ENCODE assay signal across 15 cellular contexts in genomic region chr5:149647334-149647733, GRCh38.
DNase-seq lines count a peak whose midpoint lies in the region; ATAC-seq and TF ChIP-seq lines count a peak whose summit lies in the region.
"Had no signal": no experiment of that assay in that cellular context is flagged by ENCODE, and none has a peak within 500 bp of the region (broad histone marks: within the 10 kb centered on the region; RNA-seq: fewer than 3 reads in every experiment).

No MANE protein-coding gene starts in this region.

- H3K36me3 ChIP-seq in OCI-LY7 (ENCODE audit: insufficient read depth, low read length) = no peaks in the 10 kb centered on the region
- H3K36me3 ChIP-seq: BE2C had no signal

- no peak for TF ChIP-seq CTCF in OCI-LY7 (conservative IDR thresholded peaks at IDR 0.05; ENCODE audit: low read length)

- peak overlapping the region; percentile 60 for H3K4me2 ChIP-seq in OCI-LY7 (ENCODE audit: low read length)
- H3K4me2 ChIP-seq: GM23338 had no signal

- no peaks in the 10 kb centered on the region for H4K20me1 ChIP-seq in OCI-LY7 (ENCODE audit: insufficient read depth, low read length)

- H3K9me2 ChIP-seq in OCI-LY7 (ENCODE audit: insufficient read depth, low read length) = no peaks in the 10 kb centered on the region

- H3K79me2 ChIP-seq in OCI-LY7 (ENCODE audit: insufficient read depth, low read depth, low read length) = no peaks in the 10 kb centered on the region

- CTCF ChIA-PET in OCI-LY7 (lab: Charles Lee; ENCODE audit: unreplicated experiment) = no interaction called here

- DNase-seq in NCI-H69 (lab: John Stamatoyannopoulos, UW) (peak; percentile 40), OCI-LY7 (ENCODE audit: low spot score) (peak; percentile 18), sciatic nerve (ENCODE audit: low spot score) (peak; percentile 39)
- no peak for DNase-seq in stimulated activated CD4-positive, alpha-beta T cell treated with anti-CD3 and anti-CD28 coated beads, Interleukin-2, amount 100 ng/mL, for 48 hours
- DNase-seq: ACHN; CD4-positive, CD25-positive, alpha-beta regulatory T cell; DMS 273 treated with DMSO at 0.1 percent for 48 hours; DMS79; GF-D8; HCEC 1CT had no signal

- peak overlapping the region; percentile 79 for H3K27ac ChIP-seq in OCI-LY7 (ENCODE audit: low read depth, low read length, poor library complexity, severe bottlenecking)

- intact Hi-C loops in OCI-LY7 (cut with micrococcal nuclease; ENCODE audit: unreplicated experiment) = loop anchor here (5.0 kb wide), 2 partner anchors 85 to 130 kb away; partner anchors contain the start of gene PPARGC1B
- intact Hi-C loops in sciatic nerve (cut with DNase I) = no loop called here

- peak; percentile 6 for ATAC-seq in esophagus mucosa
- no peak for ATAC-seq in sciatic nerve
- no peak for ATAC-seq in HG02798 (IDR thresholded peaks at IDR 0.05; ENCODE audit: poor library complexity, unreplicated experiment)
- no peak for ATAC-seq in HG03378 (IDR thresholded peaks at IDR 0.05; ENCODE audit: unreplicated experiment)
- ATAC-seq: GM23338 had no signal

- peak overlapping the region; percentile 70 for H2AFZ ChIP-seq in OCI-LY7 (ENCODE audit: low read length)
- H2AFZ ChIP-seq: GM23338 had no signal

- H3K9me3 ChIP-seq in OCI-LY7 (ENCODE audit: low read length) = no peaks in the 10 kb centered on the region
- H3K9me3 ChIP-seq: BE2C had no signal

- H3K4me3 ChIP-seq in OCI-LY7 (ENCODE audit: low read depth, low read length, poor library complexity, severe bottlenecking) = peak overlapping the region; percentile 10
- H3K4me3 ChIP-seq: GM23338 had no signal

- peaks cover 56% of the 10 kb centered on the region for H3K4me1 ChIP-seq in OCI-LY7 (ENCODE audit: insufficient read depth, low read length, poor library complexity, severe bottlenecking)

- POLR2A ChIA-PET in OCI-LY7 (lab: Charles Lee) = no interaction called here

- BruUV-seq in OCI-LY7 (replicated peaks; lab: Mats Ljungman, UMichigan) = no TSS peak

Comparison
In these comparisons a context has a peak if more than half of its experiments do, and no peak if none do; other contexts are left out.
1. DNase-seq: peak in NCI-H69 (single experiment), OCI-LY7 (single experiment) and sciatic nerve (single experiment); none in stimulated activated CD4-positive, alpha-beta T cell treated with anti-CD3 and anti-CD28 coated beads, Interleukin-2, amount 100 ng/mL, for 48 hours (0 of 2).